ENCODE assay signal across 39 cellular contexts in the genomic region with DNA sequence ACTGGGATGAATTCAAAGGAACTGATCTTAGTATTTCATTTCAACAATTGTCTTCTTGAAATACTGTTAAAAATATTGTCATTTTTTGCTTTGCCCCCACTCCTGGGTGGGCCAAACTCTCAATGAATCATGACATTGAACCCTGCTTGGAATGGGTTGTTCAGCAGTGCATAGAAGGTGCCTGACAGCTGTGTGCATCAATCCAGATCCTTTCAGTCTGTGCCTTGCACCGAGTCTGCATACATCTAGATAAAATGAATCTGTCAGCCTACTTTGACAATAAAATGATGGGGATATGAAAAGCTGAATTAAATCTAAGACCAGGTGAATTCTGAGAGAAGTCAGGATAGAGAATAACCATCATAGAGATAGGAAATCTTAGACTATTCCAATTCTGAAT.
"Had no signal": no experiment of that assay in that cellular context is flagged by ENCODE, and none has a peak within 500 bp of the region (broad histone marks: within the 10 kb centered on the region; RNA-seq: fewer than 3 reads in every experiment).

No MANE protein-coding gene starts in this region.

- H3K4me3 Mint-ChIP-seq: activated naive CD4-positive, alpha-beta T cell treated with anti-CD3 and anti-CD28 coated beads for 36 hours; activated naive CD4-positive, alpha-beta T cell treated with anti-CD3 and anti-CD28 coated beads, Interleukin-2, amount 50 U/mL, for 24 hours; activated naive CD8-positive, alpha-beta T cell; activated naive CD8-positive, alpha-beta T cell treated with anti-CD3 and anti-CD28 coated beads for 36 hours; activated naive CD8-positive, alpha-beta T cell treated with anti-CD3 and anti-CD28 coated beads, Interleukin-2, amount 10 ng/mL, durations not matched to agents 7 days and 5 days; activated naive CD8-positive, alpha-beta T cell treated with anti-CD3 and anti-CD28 coated beads, Interleukin-2, amount 50 U/mL, for 24 hours; activated T-cell treated with anti-CD3 and anti-CD28 coated beads, Interleukin-2, amount 50 U/mL, for 24 hours; activated T-cell treated with anti-CD3 and anti-CD28 coated beads, Interleukin-2, amount 50 U/mL, for 4 hours; activated T-cell treated with anti-CD3 and anti-CD28 coated beads, Interleukin-2, amount 50 U/mL, for 72 hours; activated T-helper 1 cell treated with anti-CD3 and anti-CD28 coated beads, Interleukin-12 subunit alpha, Interleukin-12 subunit beta, Interleukin-2, Interleukin-4 antibody, amounts not matched to agents 30 ng/mL and 10 ng/mL and 1 ng/mL, durations not matched to agents 14 hours and 24 hours and 36 hours; activated T-helper 17 cell treated with anti-CD3 and anti-CD28 coated beads, Interleukin-2, amount 50 U/mL, for 72 hours; brain; central memory CD8-positive, alpha-beta T cell had no signal

- H3K4me1 Mint-ChIP-seq: activated naive CD4-positive, alpha-beta T cell treated with anti-CD3 and anti-CD28 coated beads, Interleukin-2, amount 50 U/mL, for 24 hours; activated naive CD8-positive, alpha-beta T cell treated with anti-CD3 and anti-CD28 coated beads for 36 hours; activated naive CD8-positive, alpha-beta T cell treated with anti-CD3 and anti-CD28 coated beads, Interleukin-2, amount 10 ng/mL, durations not matched to agents 7 days and 5 days; activated naive CD8-positive, alpha-beta T cell treated with anti-CD3 and anti-CD28 coated beads, Interleukin-2, amount 50 U/mL, for 24 hours; activated T-helper 17 cell treated with anti-CD3 and anti-CD28 coated beads, Interleukin-2, amount 50 U/mL, for 72 hours; brain; central memory CD8-positive, alpha-beta T cell had no signal

- H3K9me3 Mint-ChIP-seq: activated naive CD4-positive, alpha-beta T cell treated with anti-CD3 and anti-CD28 coated beads for 36 hours; activated naive CD4-positive, alpha-beta T cell treated with anti-CD3 and anti-CD28 coated beads, Interleukin-2, amount 50 U/mL, for 24 hours; activated naive CD8-positive, alpha-beta T cell treated with anti-CD3 and anti-CD28 coated beads for 36 hours; activated naive CD8-positive, alpha-beta T cell treated with anti-CD3 and anti-CD28 coated beads, Interleukin-2, amount 50 U/mL, for 24 hours; activated T-cell treated with anti-CD3 and anti-CD28 coated beads, Interleukin-2, amount 50 U/mL, for 4 hours; activated T-helper 1 cell treated with anti-CD3 and anti-CD28 coated beads, Interleukin-12 subunit alpha, Interleukin-12 subunit beta, Interleukin-2, Interleukin-4 antibody, amounts not matched to agents 30 ng/mL and 10 ng/mL and 1 ng/mL, durations not matched to agents 14 hours and 24 hours and 36 hours; activated T-helper 17 cell treated with anti-CD3 and anti-CD28 coated beads, Interleukin-2, amount 50 U/mL, for 72 hours had no signal

- H3K27ac Mint-ChIP-seq: activated naive CD4-positive, alpha-beta T cell treated with anti-CD3 and anti-CD28 coated beads for 36 hours; activated naive CD4-positive, alpha-beta T cell treated with anti-CD3 and anti-CD28 coated beads, Interleukin-2, amount 50 U/mL, for 24 hours; activated naive CD4-positive, alpha-beta T cell treated with anti-CD3 and anti-CD28 coated beads, Interleukin-2, amount 50 U/mL, for 72 hours; activated naive CD8-positive, alpha-beta T cell; activated naive CD8-positive, alpha-beta T cell treated with anti-CD3 and anti-CD28 coated beads for 36 hours; activated naive CD8-positive, alpha-beta T cell treated with anti-CD3 and anti-CD28 coated beads, Interleukin-2, amount 10 ng/mL, durations not matched to agents 7 days and 5 days; activated naive CD8-positive, alpha-beta T cell treated with anti-CD3 and anti-CD28 coated beads, Interleukin-2, amount 50 U/mL, for 24 hours; activated T-cell treated with anti-CD3 and anti-CD28 coated beads, Interleukin-2, amount 50 U/mL, for 24 hours; activated T-cell treated with anti-CD3 and anti-CD28 coated beads, Interleukin-2, amount 50 U/mL, for 72 hours; activated T-helper 1 cell treated with anti-CD3 and anti-CD28 coated beads, Interleukin-12 subunit alpha, Interleukin-12 subunit beta, Interleukin-2, Interleukin-4 antibody, amounts not matched to agents 30 ng/mL and 10 ng/mL and 1 ng/mL, durations not matched to agents 14 hours and 24 hours and 36 hours; activated T-helper 17 cell treated with anti-CD3 and anti-CD28 coated beads, Interleukin-2, amount 50 U/mL, for 72 hours; activated T-helper 2 cell treated with anti-CD3 and anti-CD28 coated beads, Interferon-gamma antibody, Interleukin-2, Interleukin-4, amounts not matched to agents 10 μg/mL and 5 μg/mL and 100 μg/mL, durations not matched to agents 14 hours and 24 hours and 36 hours; brain had no signal

- H3K27ac ChIP-seq: adrenal gland, ascending aorta, body of pancreas, brain microvascular endothelial cell, breast epithelium, cardiac muscle cell had no signal

- ATAC-seq: activated naive CD4-positive, alpha-beta T cell treated with anti-CD3 and anti-CD28 coated beads, Interleukin-2, amount 50 U/mL, for 72 hours; activated naive CD8-positive, alpha-beta T cell treated with anti-CD3 and anti-CD28 coated beads, Interleukin-2, amount 50 U/mL, for 24 hours; activated T-cell treated with anti-CD3 and anti-CD28 coated beads, Interleukin-2, amount 50 U/mL, for 4 hours; activated T-cell treated with anti-CD3 and anti-CD28 coated beads, Interleukin-2, amount 50 U/mL, for 72 hours; activated T-helper 17 cell treated with anti-CD3 and anti-CD28 coated beads, Interleukin-2, amount 50 U/mL, for 72 hours; body of pancreas had no signal

- H3K36me3 ChIP-seq: adrenal gland, ascending aorta, brain microvascular endothelial cell, cardiac muscle cell had no signal

- H3K27me3 Mint-ChIP-seq: activated naive CD4-positive, alpha-beta T cell treated with anti-CD3 and anti-CD28 coated beads, Interleukin-2, amount 50 U/mL, for 24 hours; activated naive CD8-positive, alpha-beta T cell; activated naive CD8-positive, alpha-beta T cell treated with anti-CD3 and anti-CD28 coated beads for 36 hours; activated naive CD8-positive, alpha-beta T cell treated with anti-CD3 and anti-CD28 coated beads, Interleukin-2, amount 10 ng/mL, durations not matched to agents 7 days and 5 days; activated naive CD8-positive, alpha-beta T cell treated with anti-CD3 and anti-CD28 coated beads, Interleukin-2, amount 50 U/mL, for 24 hours; activated T-cell treated with anti-CD3 and anti-CD28 coated beads, Interleukin-2, amount 50 U/mL, for 24 hours; activated T-helper 17 cell treated with anti-CD3 and anti-CD28 coated beads, Interleukin-2, amount 50 U/mL, for 72 hours; brain; central memory CD8-positive, alpha-beta T cell had no signal

- H3K4me3 ChIP-seq: adrenal gland, ascending aorta, body of pancreas, breast epithelium, cardiac muscle cell had no signal

- H3K27me3 ChIP-seq: adrenal gland, ascending aorta, body of pancreas, brain microvascular endothelial cell, breast epithelium, cardiac muscle cell had no signal

- H3K36me3 Mint-ChIP-seq: activated naive CD4-positive, alpha-beta T cell treated with anti-CD3 and anti-CD28 coated beads, Interleukin-2, amount 50 U/mL, for 24 hours; activated naive CD4-positive, alpha-beta T cell treated with anti-CD3 and anti-CD28 coated beads, Interleukin-2, amount 50 U/mL, for 72 hours; activated naive CD8-positive, alpha-beta T cell; activated naive CD8-positive, alpha-beta T cell treated with anti-CD3 and anti-CD28 coated beads for 36 hours; activated naive CD8-positive, alpha-beta T cell treated with anti-CD3 and anti-CD28 coated beads, Interleukin-2, amount 10 ng/mL, durations not matched to agents 7 days and 5 days; brain had no signal

- FAIRE-seq: astrocyte, bronchial epithelial cell had no signal

- DNase-seq: activated effector memory CD4-positive, alpha-beta T cell treated with anti-CD3 and anti-CD28 coated beads, Interleukin-2, amount 50 U/mL, for 16 hours; activated effector memory CD4-positive, alpha-beta T cell treated with Interleukin-2 at 50 U/mL for 16 hours; activated gamma-delta T cell; activated gamma-delta T cell treated with Interleukin-2 at 50 U/mL for 16 hours; activated naive CD4-positive, alpha-beta T cell; activated naive CD4-positive, alpha-beta T cell treated with anti-CD3 and anti-CD28 coated beads for 36 hours; activated naive CD4-positive, alpha-beta T cell treated with anti-CD3 and anti-CD28 coated beads, Interleukin-2, amount 50 U/mL, for 16 hours; activated naive CD4-positive, alpha-beta T cell treated with Interleukin-2 at 50 U/mL for 16 hours; activated naive CD8-positive, alpha-beta T cell treated with anti-CD3 and anti-CD28 coated beads for 36 hours; activated naive CD8-positive, alpha-beta T cell treated with anti-CD3 and anti-CD28 coated beads, Interleukin-2, amount 10 ng/mL, durations not matched to agents 7 days and 5 days; activated naive CD8-positive, alpha-beta T cell treated with anti-CD3 and anti-CD28 coated beads, Interleukin-2, amount 50 U/mL, for 24 hours; activated T-cell treated with anti-CD3 and anti-CD28 coated beads, Interleukin-2, amount 50 U/mL, for 1 hour; activated T-cell treated with anti-CD3 and anti-CD28 coated beads, Interleukin-2, amount 50 U/mL, for 24 hours; activated T-cell treated with anti-CD3 and anti-CD28 coated beads, Interleukin-2, amount 50 U/mL, for 4 hours; activated T-cell treated with anti-CD3 and anti-CD28 coated beads, Interleukin-2, amount 50 U/mL, for 48 hours; activated T-cell treated with anti-CD3 and anti-CD28 coated beads, Interleukin-2, amount 50 U/mL, for 72 hours; adrenal gland; amniotic stem cell; amygdala; anterior cingulate cortex; aorta; body of pancreas; brain microvascular endothelial cell; caudate nucleus; central memory CD4-positive, alpha-beta T cell; cerebellar nuclear complex had no signal

- H3K9me3 ChIP-seq: adrenal gland, ascending aorta, body of pancreas, breast epithelium had no signal
